Comparison of ENCODE assay signal across 6 cellular contexts in the genomic region with DNA sequence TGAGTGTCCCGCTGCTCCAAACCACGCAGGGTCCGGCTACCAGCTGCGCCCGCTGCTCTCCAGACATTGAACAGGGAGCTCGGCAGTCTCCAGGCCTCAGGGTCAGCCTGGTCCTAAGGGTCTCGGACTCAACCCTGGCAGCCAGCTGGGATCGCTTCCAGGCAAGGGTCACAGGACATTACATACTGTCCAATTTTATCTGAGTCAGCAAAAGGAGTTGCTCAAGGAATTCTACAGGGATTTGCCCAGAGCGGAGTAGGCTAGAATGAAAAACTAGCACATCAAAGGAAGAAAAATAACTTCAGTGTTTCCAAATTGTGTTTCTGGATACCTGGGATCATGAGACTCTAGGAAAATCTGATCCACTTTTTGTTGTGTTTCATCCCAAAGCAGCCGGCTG.
DNase-seq lines count a peak whose midpoint lies in the region; ATAC-seq, FAIRE-seq and TF ChIP-seq lines count a peak whose summit lies in the region.
"Not testable (repeated sequence)": the region's sequence is repeated elsewhere in the genome, so short reads cannot be mapped to it uniquely, and the experiment has no call there.

No MANE protein-coding gene starts in this region.

- ATAC-seq in A549; IMR-90 (ENCODE audit: low read depth): not testable (repeated sequence)

- not testable (repeated sequence) for H3K36me3 ChIP-seq in IMR-90 (ENCODE audit: control insufficient read depth, insufficient read depth, low read length); esophagus muscularis mucosa

- H3K27ac Mint-ChIP-seq in activated CD4-positive, alpha-beta T cell treated with anti-CD3 and anti-CD28 coated beads, Interleukin-2, amount 10 ng/mL, durations not matched to agents 24 days and 14 days, result not testable (repeated sequence)
- H3K27ac Mint-ChIP-seq in osteocyte (ENCODE audit: unreplicated experiment), result peak overlapping the region; percentile 23

- not testable (repeated sequence) for H3K9me3 ChIP-seq in A549; IMR-90 (ENCODE audit: control insufficient read depth, insufficient read depth, low read length); esophagus muscularis mucosa

- H3K4me1 ChIP-seq in A549; IMR-90 (ENCODE audit: control insufficient read depth, insufficient read depth, low read length); esophagus muscularis mucosa: not testable (repeated sequence)

- H3K4me2 ChIP-seq in A549; IMR-90 (ENCODE audit: low read depth, low read length): not testable (repeated sequence)

- H3K4me1 Mint-ChIP-seq in activated CD4-positive, alpha-beta T cell treated with anti-CD3 and anti-CD28 coated beads, Interleukin-2, amount 10 ng/mL, durations not matched to agents 24 days and 14 days, result not testable (repeated sequence)
- peaks cover 31% of the 10 kb centered on the region for H3K4me1 Mint-ChIP-seq in osteocyte (ENCODE audit: unreplicated experiment)

- TF ChIP-seq EP300 in A549 (IDR thresholded peaks at IDR 0.05); esophagus muscularis mucosa (IDR thresholded peaks at IDR 0.05): not testable (repeated sequence)

- H2AFZ ChIP-seq in IMR-90 (replicated peaks; ENCODE audit: low read length, poor library complexity), result not testable (repeated sequence)

- intact Hi-C loops in IMR-90 (cut with micrococcal nuclease); activated CD4-positive, alpha-beta T cell treated with anti-CD3 and anti-CD28 coated beads, Interleukin-2, amount 10 ng/mL, durations not matched to agents 24 days and 14 days (cut with micrococcal nuclease); esophagus muscularis mucosa (cut with DNase I): not testable (repeated sequence)

- not testable (repeated sequence) for H3K9me1 ChIP-seq in IMR-90 (ENCODE audit: insufficient read depth, low read length)

- not testable (repeated sequence) for H3K27me3 Mint-ChIP-seq in activated CD4-positive, alpha-beta T cell treated with anti-CD3 and anti-CD28 coated beads, Interleukin-2, amount 10 ng/mL, durations not matched to agents 24 days and 14 days; osteocyte (ENCODE audit: unreplicated experiment)

- not testable (repeated sequence) for H3K9me3 Mint-ChIP-seq in activated CD4-positive, alpha-beta T cell treated with anti-CD3 and anti-CD28 coated beads, Interleukin-2, amount 10 ng/mL, durations not matched to agents 24 days and 14 days; osteocyte (ENCODE audit: unreplicated experiment)

- not testable (repeated sequence) for H2AK9ac ChIP-seq in IMR-90 (replicated peaks; ENCODE audit: low read depth, low read length, poor library complexity)

- not testable (repeated sequence) for H2BK20ac ChIP-seq in IMR-90 (ENCODE audit: low read depth, low read length)

- H3K27me3 ChIP-seq in IMR-90 (ENCODE audit: control insufficient read depth, insufficient read depth, low read length); esophagus muscularis mucosa: not testable (repeated sequence)

- H4K5ac ChIP-seq in IMR-90 (ENCODE audit: low read depth, low read length), result not testable (repeated sequence)

- not testable (repeated sequence) for H3K23ac ChIP-seq in IMR-90 (ENCODE audit: low read depth, low read length)

- not testable (repeated sequence) for H3K18ac ChIP-seq in IMR-90 (ENCODE audit: low read depth, low read length)

- not testable (repeated sequence) for DNase-seq in A549 (ENCODE audit: low read depth in 1 of 2, low spot score in 1 of 2); IMR-90; osteocyte (ENCODE audit: extremely low spot score, unreplicated experiment)
- peak; percentile 25 for DNase-seq in activated CD4-positive, alpha-beta T cell treated with anti-CD3 and anti-CD28 coated beads, Interleukin-2, amount 10 ng/mL, durations not matched to agents 24 days and 14 days
- DNase-seq in esophagus muscularis mucosa (ENCODE audit: extremely low spot score), result peak; percentile 37
- peak; percentile 23 for DNase-seq in fibroblast of peridontal ligament (ENCODE audit: extremely low read depth)

- TF ChIP-seq CTCF in A549 (IDR thresholded peaks at IDR 0.05); IMR-90 (conservative IDR thresholded peaks at IDR 0.05; ENCODE audit: low read depth, low read length); esophagus muscularis mucosa (IDR thresholded peaks at IDR 0.05); osteocyte (IDR thresholded peaks at IDR 0.05): not testable (repeated sequence)

- in situ Hi-C loops in IMR-90 (cut with MboI; ENCODE audit: low sequenced_read_pairs), result not testable (repeated sequence)

- not testable (repeated sequence) for H3K9ac ChIP-seq in IMR-90 (ENCODE audit: low read depth, low read length)

- H3K14ac ChIP-seq in IMR-90 (replicated peaks; ENCODE audit: low read depth, low read length), result not testable (repeated sequence)

- not testable (repeated sequence) for TF ChIP-seq POLR2A in A549 (IDR thresholded peaks at IDR 0.05; ENCODE audit: low read length); IMR-90 (IDR thresholded peaks at IDR 0.05; ENCODE audit: low read depth, low read length); esophagus muscularis mucosa (IDR thresholded peaks at IDR 0.05; ENCODE audit: low read depth)

- not testable (repeated sequence) for BruUV-seq in IMR-90 (replicated peaks; lab: Mats Ljungman, UMichigan)

- not testable (repeated sequence) for H2BK15ac ChIP-seq in IMR-90 (ENCODE audit: low read depth, low read length)

- POLR2A ChIA-PET in A549 (lab: Yijun Ruan, JAX); IMR-90 (lab: Charles Lee; ENCODE audit: unreplicated experiment): not testable (repeated sequence)

- not testable (repeated sequence) for H4K20me1 ChIP-seq in IMR-90 (ENCODE audit: insufficient read depth, low read length)

- dilution Hi-C loops in IMR-90 (cut with HindIII; ENCODE audit: low sequenced_read_pairs, unreplicated experiment), result not testable (repeated sequence)

- H3K27ac ChIP-seq in A549; IMR-90 (ENCODE audit: insufficient read depth, low read length); esophagus muscularis mucosa (replicated peaks in 1 of 4): not testable (repeated sequence)

- not testable (repeated sequence) for H4K91ac ChIP-seq in IMR-90 (ENCODE audit: insufficient read depth, low read depth, low read length)

- H2BK5ac ChIP-seq in IMR-90 (ENCODE audit: low read depth, low read length, poor library complexity, severe bottlenecking), result not testable (repeated sequence)

- FAIRE-seq in A549 (lab: Jason Lieb, UNC), result not testable (repeated sequence)

- H3K56ac ChIP-seq in IMR-90 (ENCODE audit: extremely low read depth, insufficient read depth, low read length), result not testable (repeated sequence)

- not testable (repeated sequence) for H3K4me3 ChIP-seq in A549; IMR-90 (ENCODE audit: insufficient read depth, low read depth, low read length); esophagus muscularis mucosa

- not testable (repeated sequence) for H3K4me3 Mint-ChIP-seq in activated CD4-positive, alpha-beta T cell treated with anti-CD3 and anti-CD28 coated beads, Interleukin-2, amount 10 ng/mL, durations not matched to agents 24 days and 14 days; osteocyte (ENCODE audit: unreplicated experiment)

- not testable (repeated sequence) for TF ChIP-seq RAD21 in A549 (conservative IDR thresholded peaks at IDR 0.05 in 1 of 2, IDR thresholded peaks at IDR 0.05 in 1 of 2); IMR-90 (IDR thresholded peaks at IDR 0.05; ENCODE audit: low read length)

- 49% methylated on average over 4 of the region's 10 CpGs for WGBS in A549 (ENCODE audit: missing lambda C conversion rate)
- no CpG with 5 or more reads among the region's 10 CpGs for WGBS in IMR-90 (ENCODE audit: extremely low coverage in 2 of 2, insufficient read length in 1 of 2), 2 experiments
- 94% methylated on average over 9 of the region's 10 CpGs for WGBS in esophagus muscularis mucosa

- not testable (repeated sequence) for H2AK5ac ChIP-seq in IMR-90 (ENCODE audit: low read depth, low read length)

- H3K4ac ChIP-seq in IMR-90 (ENCODE audit: low read depth, low read length), result not testable (repeated sequence)

- H4K8ac ChIP-seq in IMR-90 (ENCODE audit: low read depth in 2 of 2, low read length in 2 of 2), result not testable (repeated sequence)

- H2BK120ac ChIP-seq in IMR-90 (ENCODE audit: low read depth, low read length), result not testable (repeated sequence)

- CTCF ChIA-PET in A549 (lab: Yijun Ruan, JAX); IMR-90 (lab: Yijun Ruan, JAX): not testable (repeated sequence)

- H3K79me1 ChIP-seq in IMR-90 (ENCODE audit: low read depth in 1 of 2, low read length in 2 of 2), result not testable (repeated sequence)

- H3K36me3 Mint-ChIP-seq in activated CD4-positive, alpha-beta T cell treated with anti-CD3 and anti-CD28 coated beads, Interleukin-2, amount 10 ng/mL, durations not matched to agents 24 days and 14 days (ENCODE audit: low read depth); osteocyte (ENCODE audit: unreplicated experiment): not testable (repeated sequence)

TF ChIP-seq in A549, 52 proteins besides CTCF, POLR2A, EP300 and RAD21:
- peak; percentile 67 for TF ChIP-seq MAFK (IDR thresholded peaks at IDR 0.05; ENCODE audit: partially characterized antibody)

TF ChIP-seq in IMR-90, 13 proteins besides CTCF, POLR2A, EP300 and RAD21:
- TF ChIP-seq MAFK (IDR thresholded peaks at IDR 0.05; ENCODE audit: low read depth, low read length), result peak; percentile 76
